In the genomic region with DNA sequence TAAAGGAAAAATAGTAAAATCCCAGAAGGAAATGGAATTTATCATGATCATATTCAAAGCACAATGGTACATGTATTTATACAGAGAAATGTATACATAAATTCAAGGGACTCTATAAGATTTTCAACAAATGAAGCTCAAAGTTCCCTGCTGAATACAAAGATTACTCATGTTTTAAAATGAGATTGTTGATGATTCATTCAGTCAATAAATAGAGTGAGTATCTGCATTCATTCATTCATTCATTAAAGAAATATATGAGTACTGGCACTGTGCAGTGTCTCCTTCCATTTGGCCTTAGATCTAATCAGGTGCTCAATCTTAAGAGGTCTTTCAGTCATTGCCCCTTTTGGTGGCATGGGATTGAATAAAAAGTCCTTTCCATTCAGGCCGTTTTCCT, we compare ENCODE assay signal across 30 cellular contexts.
"Had no signal": no experiment of that assay in that cellular context is flagged by ENCODE, and none has a peak within 500 bp of the region (broad histone marks: within the 10 kb centered on the region; RNA-seq: fewer than 3 reads in every experiment).

No MANE protein-coding gene starts in this region.

- H3K9me3 ChIP-seq: esophagus squamous epithelium had no signal

- FAIRE-seq: astrocyte, colon, frontal cortex had no signal

- H3K27me3 ChIP-seq: brain microvascular endothelial cell, esophagus squamous epithelium had no signal

- H3K36me3 ChIP-seq: brain microvascular endothelial cell, esophagus squamous epithelium had no signal

- ATAC-seq: activated CD4-positive, alpha-beta T cell treated with anti-CD3 and anti-CD28 coated beads for 36 hours; activated T-cell treated with anti-CD3 and anti-CD28 coated beads, Interleukin-2, amount 50 U/mL, for 4 hours; activated T-helper 17 cell treated with anti-CD3 and anti-CD28 coated beads, Interleukin-2, amount 50 U/mL, for 72 hours; effector memory CD8-positive, alpha-beta T cell; T-helper 17 cell had no signal

- H3K4me1 ChIP-seq: esophagus squamous epithelium had no signal

- DNase-seq: activated CD4-positive, alpha-beta memory T cell treated with anti-CD3 and anti-CD28 coated beads, Interleukin-2, amount 10 ng/mL, durations not matched to agents 7 days and 5 days; activated CD4-positive, alpha-beta T cell treated with anti-CD3 and anti-CD28 coated beads for 36 hours; activated CD4-positive, alpha-beta T cell treated with anti-CD3 and anti-CD28 coated beads, Interleukin-2, amount 10 ng/mL, durations not matched to agents 7 days and 5 days; activated CD4-positive, alpha-beta T cell treated with anti-CD3 and anti-CD28 coated beads, Interleukin-2, amount 50 U/mL, for 4 hours; activated CD4-positive, CD25-positive, alpha-beta regulatory T cell; activated CD4-positive, CD25-positive, alpha-beta regulatory T cell treated with anti-CD3 and anti-CD28 coated beads, Interleukin-2, amount 50 U/mL, for 72 hours; activated CD8-positive, alpha-beta memory T cell treated with anti-CD3 and anti-CD28 coated beads, Interleukin-2, amount 50 U/mL, for 48 hours; activated effector memory CD4-positive, alpha-beta T cell treated with Interleukin-2 at 50 U/mL for 16 hours; activated gamma-delta T cell treated with Interleukin-2 at 50 U/mL for 16 hours; activated naive CD4-positive, alpha-beta T cell treated with anti-CD3 and anti-CD28 coated beads, Interleukin-2, amount 50 U/mL, for 16 hours; activated naive CD4-positive, alpha-beta T cell treated with Interleukin-2 at 50 U/mL for 16 hours; activated T-cell treated with anti-CD3 and anti-CD28 coated beads for 4 hours; activated T-cell treated with anti-CD3 and anti-CD28 coated beads, Interleukin-2, amount 50 U/mL, for 4 hours; amniotic stem cell; anterior cingulate cortex; brain microvascular endothelial cell; caudate nucleus; cortex of kidney; dermis blood vessel endothelial cell; effector CD4-positive, alpha-beta T cell; effector memory CD8-positive, alpha-beta T cell; esophagus squamous epithelium; head of caudate nucleus; hippocampal formation; T-helper 17 cell had no signal

- H3K27ac ChIP-seq: brain microvascular endothelial cell, epithelial cell of prostate, esophagus squamous epithelium had no signal

- H3K4me3 ChIP-seq: esophagus squamous epithelium had no signal
